1 cellular context compared by ENCODE assay signal in genomic region chr15:70812827-70813364, GRCh38.
TF ChIP-seq lines count a peak whose summit lies in the region.

No MANE protein-coding gene starts in this region.

TF ChIP-seq in HCT116, 20 proteins besides CTCF, POLR2A, EP300 and RAD21 (continued from another document):
- TF ChIP-seq, protein P1, sequence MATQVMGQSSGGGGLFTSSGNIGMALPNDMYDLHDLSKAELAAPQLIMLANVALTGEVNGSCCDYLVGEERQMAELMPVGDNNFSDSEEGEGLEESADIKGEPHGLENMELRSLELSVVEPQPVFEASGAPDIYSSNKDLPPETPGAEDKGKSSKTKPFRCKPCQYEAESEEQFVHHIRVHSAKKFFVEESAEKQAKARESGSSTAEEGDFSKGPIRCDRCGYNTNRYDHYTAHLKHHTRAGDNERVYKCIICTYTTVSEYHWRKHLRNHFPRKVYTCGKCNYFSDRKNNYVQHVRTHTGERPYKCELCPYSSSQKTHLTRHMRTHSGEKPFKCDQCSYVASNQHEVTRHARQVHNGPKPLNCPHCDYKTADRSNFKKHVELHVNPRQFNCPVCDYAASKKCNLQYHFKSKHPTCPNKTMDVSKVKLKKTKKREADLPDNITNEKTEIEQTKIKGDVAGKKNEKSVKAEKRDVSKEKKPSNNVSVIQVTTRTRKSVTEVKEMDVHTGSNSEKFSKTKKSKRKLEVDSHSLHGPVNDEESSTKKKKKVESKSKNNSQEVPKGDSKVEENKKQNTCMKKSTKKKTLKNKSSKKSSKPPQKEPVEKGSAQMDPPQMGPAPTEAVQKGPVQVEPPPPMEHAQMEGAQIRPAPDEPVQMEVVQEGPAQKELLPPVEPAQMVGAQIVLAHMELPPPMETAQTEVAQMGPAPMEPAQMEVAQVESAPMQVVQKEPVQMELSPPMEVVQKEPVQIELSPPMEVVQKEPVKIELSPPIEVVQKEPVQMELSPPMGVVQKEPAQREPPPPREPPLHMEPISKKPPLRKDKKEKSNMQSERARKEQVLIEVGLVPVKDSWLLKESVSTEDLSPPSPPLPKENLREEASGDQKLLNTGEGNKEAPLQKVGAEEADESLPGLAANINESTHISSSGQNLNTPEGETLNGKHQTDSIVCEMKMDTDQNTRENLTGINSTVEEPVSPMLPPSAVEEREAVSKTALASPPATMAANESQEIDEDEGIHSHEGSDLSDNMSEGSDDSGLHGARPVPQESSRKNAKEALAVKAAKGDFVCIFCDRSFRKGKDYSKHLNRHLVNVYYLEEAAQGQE (IDR thresholded peaks at IDR 0.05; ENCODE audit: low read depth) = no peak
- no peak for TF ChIP-seq SRF (IDR thresholded peaks at IDR 0.05; ENCODE audit: low read depth)
- no peak for TF ChIP-seq EZH2 (IDR thresholded peaks at IDR 0.05)
- TF ChIP-seq CEBPB (IDR thresholded peaks at IDR 0.05; ENCODE audit: low read depth) = no peak
- no peak for TF ChIP-seq ZFX (IDR thresholded peaks at IDR 0.05)
- TF ChIP-seq EZH2phosphoT487 (IDR thresholded peaks at IDR 0.05; ENCODE audit: borderline replicate concordance) = no peak
- TF ChIP-seq ELF1 (IDR thresholded peaks at IDR 0.05; ENCODE audit: borderline replicate concordance, low read depth) = no peak
- TF ChIP-seq CBX3 (IDR thresholded peaks at IDR 0.05; ENCODE audit: low read depth) = no peak
- TF ChIP-seq, protein P2, sequence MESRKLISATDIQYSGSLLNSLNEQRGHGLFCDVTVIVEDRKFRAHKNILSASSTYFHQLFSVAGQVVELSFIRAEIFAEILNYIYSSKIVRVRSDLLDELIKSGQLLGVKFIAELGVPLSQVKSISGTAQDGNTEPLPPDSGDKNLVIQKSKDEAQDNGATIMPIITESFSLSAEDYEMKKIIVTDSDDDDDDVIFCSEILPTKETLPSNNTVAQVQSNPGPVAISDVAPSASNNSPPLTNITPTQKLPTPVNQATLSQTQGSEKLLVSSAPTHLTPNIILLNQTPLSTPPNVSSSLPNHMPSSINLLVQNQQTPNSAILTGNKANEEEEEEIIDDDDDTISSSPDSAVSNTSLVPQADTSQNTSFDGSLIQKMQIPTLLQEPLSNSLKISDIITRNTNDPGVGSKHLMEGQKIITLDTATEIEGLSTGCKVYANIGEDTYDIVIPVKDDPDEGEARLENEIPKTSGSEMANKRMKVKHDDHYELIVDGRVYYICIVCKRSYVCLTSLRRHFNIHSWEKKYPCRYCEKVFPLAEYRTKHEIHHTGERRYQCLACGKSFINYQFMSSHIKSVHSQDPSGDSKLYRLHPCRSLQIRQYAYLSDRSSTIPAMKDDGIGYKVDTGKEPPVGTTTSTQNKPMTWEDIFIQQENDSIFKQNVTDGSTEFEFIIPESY (IDR thresholded peaks at IDR 0.05; ENCODE audit: extremely low read depth, insufficient replicate concordance, low read length) = no peak
